In genomic region chr15:77425104-77425503, GRCh38 we compare ENCODE assay signal across 1 cellular context.
TF ChIP-seq lines count a peak whose summit lies in the region.

No MANE protein-coding gene starts in this region.

TF ChIP-seq in GM12878, 131 proteins besides CTCF, POLR2A, EP300 and RAD21:
- TF ChIP-seq IRF5 (IDR thresholded peaks at IDR 0.05; ENCODE audit: borderline replicate concordance) (no peak), ZNF687 (IDR thresholded peaks at IDR 0.05) (no peak), MTA2 (IDR thresholded peaks at IDR 0.05; ENCODE audit: low read depth) (no peak), NR2F1 (conservative IDR thresholded peaks at IDR 0.05) (no peak), MTA3 (IDR thresholded peaks at IDR 0.05; ENCODE audit: borderline replicate concordance, low read length) (no peak), SIN3A (IDR thresholded peaks at IDR 0.05; ENCODE audit: low read depth, low read length) (no peak), IRF3 (IDR thresholded peaks at IDR 0.05) (no peak)
- TF ChIP-seq, protein P1, sequence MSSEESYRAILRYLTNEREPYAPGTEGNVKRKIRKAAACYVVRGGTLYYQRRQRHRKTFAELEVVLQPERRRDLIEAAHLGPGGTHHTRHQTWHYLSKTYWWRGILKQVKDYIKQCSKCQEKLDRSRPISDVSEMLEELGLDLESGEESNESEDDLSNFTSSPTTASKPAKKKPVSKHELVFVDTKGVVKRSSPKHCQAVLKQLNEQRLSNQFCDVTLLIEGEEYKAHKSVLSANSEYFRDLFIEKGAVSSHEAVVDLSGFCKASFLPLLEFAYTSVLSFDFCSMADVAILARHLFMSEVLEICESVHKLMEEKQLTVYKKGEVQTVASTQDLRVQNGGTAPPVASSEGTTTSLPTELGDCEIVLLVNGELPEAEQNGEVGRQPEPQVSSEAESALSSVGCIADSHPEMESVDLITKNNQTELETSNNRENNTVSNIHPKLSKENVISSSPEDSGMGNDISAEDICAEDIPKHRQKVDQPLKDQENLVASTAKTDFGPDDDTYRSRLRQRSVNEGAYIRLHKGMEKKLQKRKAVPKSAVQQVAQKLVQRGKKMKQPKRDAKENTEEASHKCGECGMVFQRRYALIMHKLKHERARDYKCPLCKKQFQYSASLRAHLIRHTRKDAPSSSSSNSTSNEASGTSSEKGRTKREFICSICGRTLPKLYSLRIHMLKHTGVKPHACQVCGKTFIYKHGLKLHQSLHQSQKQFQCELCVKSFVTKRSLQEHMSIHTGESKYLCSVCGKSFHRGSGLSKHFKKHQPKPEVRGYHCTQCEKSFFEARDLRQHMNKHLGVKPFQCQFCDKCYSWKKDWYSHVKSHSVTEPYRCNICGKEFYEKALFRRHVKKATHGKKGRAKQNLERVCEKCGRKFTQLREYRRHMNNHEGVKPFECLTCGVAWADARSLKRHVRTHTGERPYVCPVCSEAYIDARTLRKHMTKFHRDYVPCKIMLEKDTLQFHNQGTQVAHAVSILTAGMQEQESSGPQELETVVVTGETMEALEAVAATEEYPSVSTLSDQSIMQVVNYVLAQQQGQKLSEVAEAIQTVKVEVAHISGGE (CRISPR knock-in tag; IDR thresholded peaks at IDR 0.05), result no peak
